In genomic region chr4:138689182-138689546, GRCh38 we compare ENCODE assay signal across 20 cellular contexts.
DNase-seq lines count a peak whose midpoint lies in the region; ATAC-seq and TF ChIP-seq lines count a peak whose summit lies in the region.
"Had no signal": no experiment of that assay in that cellular context is flagged by ENCODE, and none has a peak within 500 bp of the region (broad histone marks: within the 10 kb centered on the region; RNA-seq: fewer than 3 reads in every experiment).

No MANE protein-coding gene starts in this region.

- no peak overlapping the region; the same call in 1 of the 2 replicates for H3K56ac ChIP-seq in IMR-90 (ENCODE audit: extremely low read depth, insufficient read depth, low read length)

- no peak overlapping the region for H4K5ac ChIP-seq in IMR-90 (ENCODE audit: low read depth, low read length)

- peak overlapping the region; percentile 82; the same call in 1 of the 2 replicates for H2BK20ac ChIP-seq in IMR-90 (ENCODE audit: low read depth, low read length)

- H3K79me2 ChIP-seq in fibroblast of lung (ENCODE audit: control insufficient read depth, insufficient read depth, low read length) = no peaks in the 10 kb centered on the region

- TF ChIP-seq RAD21 in IMR-90 (IDR thresholded peaks at IDR 0.05; ENCODE audit: low read length) = no peak

- H3K9ac ChIP-seq in IMR-90 (ENCODE audit: low read depth, low read length) (peak overlapping the region; percentile 7), fibroblast of lung (ENCODE audit: insufficient read depth, low read length) (no peak overlapping the region)

- peak overlapping the region; percentile 44 for H3K18ac ChIP-seq in IMR-90 (ENCODE audit: low read depth, low read length)

- dilution Hi-C loops in IMR-90 (cut with HindIII; ENCODE audit: low sequenced_read_pairs, unreplicated experiment) = no loop called here

- intact Hi-C loops in IMR-90 (cut with micrococcal nuclease) = loop anchor here (2.0 kb wide), 1 partner anchor 182 kb away; no protein-coding TSS in a partner anchor
- intact Hi-C loops in tibial artery (cut with DNase I; ENCODE audit: low total_unique reads) = no loop called here

- H3K36me3 ChIP-seq in IMR-90 (ENCODE audit: control insufficient read depth, insufficient read depth, low read length) (no peaks in the 10 kb centered on the region), fibroblast of lung (ENCODE audit: control insufficient read depth, insufficient read depth, low read length) (no peaks in the 10 kb centered on the region), tibial artery (no peaks in the 10 kb centered on the region), WERI-Rb-1 (no peaks in the 10 kb centered on the region)

- ATAC-seq in IMR-90 (ENCODE audit: low read depth) = peak; percentile 69
- ATAC-seq: A549 had no signal

- H2AFZ ChIP-seq in IMR-90 (replicated peaks; ENCODE audit: low read length, poor library complexity) = peak overlapping the region; percentile 46
- no peak overlapping the region for H2AFZ ChIP-seq in fibroblast of lung (ENCODE audit: low read length)

- H4K8ac ChIP-seq in IMR-90 (ENCODE audit: low read depth in 2 of 2, low read length in 2 of 2) = peak overlapping the region; percentile 16 to 48; a peak in 2 of 4 replicates

- peak overlapping the region; percentile 14; the same call in 1 of the 2 replicates for H4K91ac ChIP-seq in IMR-90 (ENCODE audit: insufficient read depth, low read depth, low read length)

- peaks cover 28% of the 10 kb centered on the region for H3K4me1 ChIP-seq in IMR-90 (ENCODE audit: control insufficient read depth, insufficient read depth, low read length)
- peaks cover 16% of the 10 kb centered on the region for H3K4me1 ChIP-seq in fibroblast of lung (ENCODE audit: control insufficient read depth, extremely low read depth, insufficient read depth, low read length)
- peaks cover 0 to 12% (median 2%) of the 10 kb centered on the region in 4 donors for H3K4me1 ChIP-seq in tibial artery
- H3K4me1 ChIP-seq: A549 had no signal

- no peak overlapping the region for H2AK9ac ChIP-seq in IMR-90 (replicated peaks; ENCODE audit: low read depth, low read length, poor library complexity)

- H2AK5ac ChIP-seq in IMR-90 (ENCODE audit: low read depth, low read length) = 0 out of 2 replicates have a peak overlapping the region, but pooled peaks have one; percentile 44

- H3K4ac ChIP-seq in IMR-90 (ENCODE audit: low read depth, low read length) = peak overlapping the region; percentile 16

- TF ChIP-seq POLR2A in IMR-90 (IDR thresholded peaks at IDR 0.05; ENCODE audit: low read depth, low read length) = no peak

- in situ Hi-C loops in IMR-90 (cut with MboI; ENCODE audit: low sequenced_read_pairs) = loop anchor here (10.0 to 25.0 kb wide), 4 partner anchors 504 to 1552 kb away; partner anchors contain the start of gene PCDH18

- no peak overlapping the region for H3K4me3 ChIP-seq in IMR-90 (ENCODE audit: insufficient read depth, low read depth, low read length)
- no peak overlapping the region for H3K4me3 ChIP-seq in fibroblast of lung (replicated peaks in 1 of 4; ENCODE audit: control extremely low read depth in 1 of 4, insufficient read depth in 1 of 4, low read depth in 3 of 4, low read length in 4 of 4)
- H3K4me3 ChIP-seq in tibial artery = no peak overlapping the region
- no peak overlapping the region for H3K4me3 ChIP-seq in WERI-Rb-1 (ENCODE audit: low read depth, low read length)
- H3K4me3 ChIP-seq: A549 had no signal

- no peak for TF ChIP-seq CTCF in IMR-90 (conservative IDR thresholded peaks at IDR 0.05; ENCODE audit: low read depth, low read length)
- no peak for TF ChIP-seq CTCF in fibroblast of lung (conservative IDR thresholded peaks at IDR 0.05 in 1 of 2, IDR thresholded peaks at IDR 0.05 in 1 of 2; ENCODE audit: low read depth in 1 of 2, low read length in 2 of 2)
- TF ChIP-seq CTCF in tibial artery (IDR thresholded peaks at IDR 0.05) = no peak
- TF ChIP-seq CTCF in WERI-Rb-1 (IDR thresholded peaks at IDR 0.05; ENCODE audit: low read depth, low read length) = no peak

- DNase-seq in AG08395 (ENCODE audit: low spot score) (peak; percentile 29), GM03348 (ENCODE audit: low spot score) (peak; percentile 19), IMR-90 (peak; percentile 50), fibroblast of lung (ENCODE audit: low read depth in 2 of 2) (peak in 1 of 2 donors; percentile 52), tibial artery (no peak), OCI-M1 (lab: John Stamatoyannopoulos, UW) (no peak), HCEC 1CT (no peak), WERI-Rb-1 (no peak)
- DNase-seq: 8988T; ACHN; C1 segment of cervical spinal cord; Calu3; CD4-positive, alpha-beta memory T cell; COR-L47; DMS53; DMS79 treated with DMSO at 0.1 percent for 48 hours; GF-D8; H9; HFFc6 had no signal

- H3K27me3 ChIP-seq in IMR-90 (ENCODE audit: control insufficient read depth, insufficient read depth, low read length) = no peaks in the 10 kb centered on the region
- H3K27me3 ChIP-seq in fibroblast of lung (ENCODE audit: control insufficient read depth, insufficient read depth, low read length) = no peaks in the 10 kb centered on the region
- no peaks in the 10 kb centered on the region for H3K27me3 ChIP-seq in tibial artery
- no peaks in the 10 kb centered on the region for H3K27me3 ChIP-seq in WERI-Rb-1 (ENCODE audit: insufficient read depth, low read depth, severe bottlenecking)

- peak overlapping the region; percentile 45; the same call in 1 of the 3 replicates for H2BK15ac ChIP-seq in IMR-90 (ENCODE audit: low read depth, low read length)

- H3K14ac ChIP-seq in IMR-90 (replicated peaks; ENCODE audit: low read depth, low read length) = 0 out of 2 replicates have a peak overlapping the region, but pooled peaks have one; percentile 19

- POLR2A ChIA-PET in IMR-90 (lab: Charles Lee; ENCODE audit: unreplicated experiment) = interaction anchor here (0.6 kb wide), 1 partner anchor 180 kb away, joined by 24 read pairs; no protein-coding TSS in a partner anchor

- no peaks in the 10 kb centered on the region for H4K20me1 ChIP-seq in IMR-90 (ENCODE audit: insufficient read depth, low read length)
- no peaks in the 10 kb centered on the region for H4K20me1 ChIP-seq in fibroblast of lung (ENCODE audit: control insufficient read depth, extremely low read depth, insufficient read depth, low read length)

- H3K79me1 ChIP-seq in IMR-90 (ENCODE audit: low read depth in 1 of 2, low read length in 2 of 2) = no peaks in the 10 kb centered on the region

- 0 out of 2 replicates have a peak overlapping the region, but pooled peaks have one; percentile 3 for H3K23ac ChIP-seq in IMR-90 (ENCODE audit: low read depth, low read length)

- CTCF ChIA-PET in IMR-90 (lab: Yijun Ruan, JAX) = interaction anchor here (0.6 to 2.2 kb wide), 2 partner anchors 182 to 1974 kb away, joined by 3 to 6 read pairs; no protein-coding TSS in a partner anchor

- H3K27ac ChIP-seq in IMR-90 (ENCODE audit: insufficient read depth, low read length) = peak overlapping the region; percentile 72; the same call in 1 of the 2 replicates
- H3K27ac ChIP-seq in fibroblast of lung (ENCODE audit: insufficient read depth, low read length) = no peak overlapping the region
- H3K27ac ChIP-seq in tibial artery = no peak overlapping the region
- H3K27ac ChIP-seq in WERI-Rb-1 = no peak overlapping the region
- H3K27ac ChIP-seq: A549 had no signal

- H3K9me3 ChIP-seq in IMR-90 (ENCODE audit: control insufficient read depth, insufficient read depth, low read length) (peaks cover under 1% of the 10 kb centered on the region; the same call in 1 of the 2 replicates), fibroblast of lung (ENCODE audit: control insufficient read depth, insufficient read depth, low read depth, low read length) (no peaks in the 10 kb centered on the region), tibial artery (no peaks in the 10 kb centered on the region), WERI-Rb-1 (ENCODE audit: severe bottlenecking) (no peaks in the 10 kb centered on the region)
- H3K9me3 ChIP-seq: A549 had no signal

- no TSS peak for BruUV-seq in IMR-90 (replicated peaks; lab: Mats Ljungman, UMichigan)

- 0 out of 2 replicates have a peak, but pooled peaks cover 3% of the 10 kb centered on the region for H3K9me1 ChIP-seq in IMR-90 (ENCODE audit: insufficient read depth, low read length)

- H2BK5ac ChIP-seq in IMR-90 (ENCODE audit: low read depth, low read length, poor library complexity, severe bottlenecking) = no peak overlapping the region

- H3K4me2 ChIP-seq in IMR-90 (ENCODE audit: low read depth, low read length) (peak overlapping the region; percentile 61), fibroblast of lung (ENCODE audit: extremely low read depth, insufficient read depth, low read length) (peak overlapping the region; percentile 53)
- H3K4me2 ChIP-seq: A549 had no signal

- H2BK120ac ChIP-seq in IMR-90 (ENCODE audit: low read depth, low read length) = peak overlapping the region; percentile 22

- WGBS in IMR-90 (ENCODE audit: extremely low coverage in 2 of 2, insufficient read length in 1 of 2), 2 experiments = 7% methylated on average over 3 of the region's 7 CpGs; no CpG with 5 or more reads in 1 of the 2 experiments

TF ChIP-seq in IMR-90, 13 proteins besides CTCF, POLR2A, EP300 and RAD21:
- TF ChIP-seq BHLHE40 (IDR thresholded peaks at IDR 0.05; ENCODE audit: low read depth, low read length) (no peak), RCOR1 (IDR thresholded peaks at IDR 0.05; ENCODE audit: insufficient replicate concordance, low read length) (no peak), MAFK (IDR thresholded peaks at IDR 0.05; ENCODE audit: low read depth, low read length) (no peak), CHD1 (IDR thresholded peaks at IDR 0.05; ENCODE audit: low read depth, low read length) (no peak)
TF ChIP-seq in IMR-90: peak in this region for 0.

Comparison
In these comparisons a context has a peak if more than half of its experiments do, and no peak if none do; other contexts are left out.
1. DNase-seq: peak in AG08395 (single experiment), GM03348 (single experiment) and IMR-90 (single experiment); none in tibial artery (0 of 2), OCI-M1 (single experiment), HCEC 1CT (single experiment) and WERI-Rb-1 (single experiment).